In genomic region chr14:73777420-73777819, GRCh38 we compare ENCODE assay signal across 10 cellular contexts.
DNase-seq lines count a peak whose midpoint lies in the region; ATAC-seq and TF ChIP-seq lines count a peak whose summit lies in the region.
"Had no signal": no experiment of that assay in that cellular context is flagged by ENCODE, and none has a peak within 500 bp of the region (broad histone marks: within the 10 kb centered on the region; RNA-seq: fewer than 3 reads in every experiment).

No MANE protein-coding gene starts in this region.

- H2BK15ac ChIP-seq in mesendoderm (replicated peaks; ENCODE audit: low read depth) = no peak overlapping the region

- no peaks in the 10 kb centered on the region for H3K27me3 Mint-ChIP-seq in activated B cell treated with CpG ODN at 0.5 μM for 24 hours

- peaks cover 28% of the 10 kb centered on the region for H3K79me1 ChIP-seq in mesendoderm (ENCODE audit: low read length)

- H3K4me3 ChIP-seq in GM12864 (ENCODE audit: low read depth, low read length) (no peak overlapping the region), mesendoderm (ENCODE audit: low read length) (no peak overlapping the region)
- H3K4me3 ChIP-seq: SJSA1 had no signal

- H3K4me3 Mint-ChIP-seq in activated B cell treated with CpG ODN at 0.5 μM for 24 hours = peak overlapping the region; percentile 12

- H2BK5ac ChIP-seq in mesendoderm (ENCODE audit: low read length) = no peak overlapping the region

- H4K5ac ChIP-seq in mesendoderm (ENCODE audit: low read length) = no peak overlapping the region

- H3K4me2 ChIP-seq in mesendoderm (ENCODE audit: low read length) = no peak overlapping the region

- H3K4ac ChIP-seq in mesendoderm (ENCODE audit: low read depth, low read length) = no peak overlapping the region

- H3K36me3 ChIP-seq in mesendoderm (ENCODE audit: control insufficient read depth, insufficient read depth, low read length) = no peaks in the 10 kb centered on the region

- no peak overlapping the region for H4K8ac ChIP-seq in mesendoderm (ENCODE audit: low read depth, low read length)

- H3K27me3 ChIP-seq in mesendoderm (ENCODE audit: insufficient read depth, low read length, poor library complexity) = no peaks in the 10 kb centered on the region
- H3K27me3 ChIP-seq: SJSA1 had no signal

- H3K9me3 Mint-ChIP-seq in activated B cell treated with CpG ODN at 0.5 μM for 24 hours = no peaks in the 10 kb centered on the region

- H2BK120ac ChIP-seq in mesendoderm (ENCODE audit: low read depth, low read length) = no peak overlapping the region

- WGBS in mesendoderm (ENCODE audit: extremely low coverage, insufficient coverage, low lambda C conversion rate) = no CpG with 5 or more reads among the region's 7 CpGs

- intact Hi-C loops in activated B cell treated with CpG ODN at 0.5 μM for 24 hours (cut with micrococcal nuclease) = loop anchor here (1.0 kb wide), 1 partner anchor 49 kb away; no protein-coding TSS in a partner anchor

- peak overlapping the region; percentile 67 for H3K27ac Mint-ChIP-seq in activated B cell treated with CpG ODN at 0.5 μM for 24 hours

- POLR2A ChIA-PET in activated B cell treated with CpG ODN at 0.5 μM for 24 hours (lab: Charles Lee) = interaction anchor here (1.0 to 2.8 kb wide), 8 partner anchors 9 to 48 kb away, joined by 5 to 44 read pairs (median 5); a partner anchor contains a TSS

- peaks cover 10% of the 10 kb centered on the region for H3K79me2 ChIP-seq in mesendoderm (ENCODE audit: control insufficient read depth, insufficient read depth, low read length)

- peak overlapping the region; percentile 5 for H3K56ac ChIP-seq in mesendoderm (ENCODE audit: low read length)

- H3K18ac ChIP-seq in mesendoderm (ENCODE audit: low read length) = no peak overlapping the region

- peaks cover 3% of the 10 kb centered on the region for H3K36me3 Mint-ChIP-seq in activated B cell treated with CpG ODN at 0.5 μM for 24 hours (ENCODE audit: low read depth)

- peaks cover 2% of the 10 kb centered on the region for H3K4me1 ChIP-seq in mesendoderm (ENCODE audit: control insufficient read depth, low read depth, low read length)

- H2AK5ac ChIP-seq in mesendoderm (ENCODE audit: low read length) = no peak overlapping the region

- H3K4me1 Mint-ChIP-seq in activated B cell treated with CpG ODN at 0.5 μM for 24 hours = peaks cover 69% of the 10 kb centered on the region

- H3K23ac ChIP-seq in mesendoderm (ENCODE audit: low read length) = no peak overlapping the region

- ATAC-seq in activated B cell treated with CpG ODN at 0.5 μM for 24 hours (ENCODE audit: low read depth) = peak; percentile 80
- no peak for ATAC-seq in GM18867 (IDR thresholded peaks at IDR 0.05; ENCODE audit: unreplicated experiment)
- ATAC-seq in GM19455 (IDR thresholded peaks at IDR 0.05; ENCODE audit: unreplicated experiment) = no peak

- DNase-seq in NCI-H2107 treated with DMSO at 0.1 percent for 48 hours (lab: John Stamatoyannopoulos, UW; ENCODE audit: unreplicated experiment) (peak; percentile 40), NCI-H2107 (lab: John Stamatoyannopoulos, UW) (no peak), GM12864 (ENCODE audit: low read depth) (no peak), activated B cell treated with CpG ODN at 0.5 μM for 24 hours (no peak), mesendoderm (peak; percentile 85), NCI-H1092 (lab: John Stamatoyannopoulos, UW) (no peak)
- DNase-seq: NCI-H1092 treated with DMSO at 0.1 percent for 48 hours had no signal

- no peak overlapping the region for H3K9ac ChIP-seq in mesendoderm (ENCODE audit: low read length)

- H3K27ac ChIP-seq in mesendoderm (ENCODE audit: low read depth, low read length) = no peak overlapping the region
- H3K27ac ChIP-seq: SJSA1 had no signal

- peak; percentile 40 for TF ChIP-seq CTCF in GM12864 (IDR thresholded peaks at IDR 0.05; ENCODE audit: low read depth, low read length, missing control alignments)
- TF ChIP-seq CTCF in activated B cell treated with CpG ODN at 0.5 μM for 24 hours (IDR thresholded peaks at IDR 0.05) = no peak

- CTCF ChIA-PET in activated B cell treated with CpG ODN at 0.5 μM for 24 hours (lab: Charles Lee) = interaction anchor here (0.7 to 4.5 kb wide), 18 partner anchors 9 to 52 kb away, joined by 3 to 90 read pairs (median 5); a partner anchor contains a TSS

Comparison
In these comparisons a context has a peak if more than half of its experiments do, and no peak if none do; other contexts are left out.
1. DNase-seq: peak in NCI-H2107 treated with DMSO at 0.1 percent for 48 hours (single experiment) and mesendoderm (single experiment); none in NCI-H2107 (single experiment), GM12864 (single experiment), activated B cell treated with CpG ODN at 0.5 μM for 24 hours (single experiment) and NCI-H1092 (single experiment).